27 cellular contexts compared by ENCODE assay signal in genomic region chr10:575312-576129, GRCh38.
DNase-seq lines count a peak whose midpoint lies in the region; FAIRE-seq and TF ChIP-seq lines count a peak whose summit lies in the region.
"Had no signal": no experiment of that assay in that cellular context is flagged by ENCODE, and none has a peak within 500 bp of the region (broad histone marks: within the 10 kb centered on the region; RNA-seq: fewer than 3 reads in every experiment).

No MANE protein-coding gene starts in this region.

- no peak overlapping the region for H3K27ac Mint-ChIP-seq in activated T-helper 2 cell treated with anti-CD3 and anti-CD28 coated beads, Interferon-gamma antibody, Interleukin-2, Interleukin-4, amounts not matched to agents 10 μg/mL and 5 μg/mL and 100 μg/mL, durations not matched to agents 14 hours and 24 hours and 36 hours
- H3K27ac Mint-ChIP-seq: activated CD8-positive, alpha-beta T cell treated with anti-CD3 and anti-CD28 coated beads for 36 hours; activated naive CD4-positive, alpha-beta T cell treated with anti-CD3 and anti-CD28 coated beads, Interleukin-2, amount 10 ng/mL, durations not matched to agents 7 days and 5 days; naive thymus-derived CD8-positive, alpha-beta T cell; T-helper 2 cell treated with Interferon-gamma antibody and Interleukin-4, amounts not matched to agents 5 μg/mL and 100 μg/mL, for 36 hours had no signal

- no peaks in the 10 kb centered on the region for H3K27me3 ChIP-seq in vagina
- H3K27me3 ChIP-seq: colonic mucosa, Peyer's patch, tibial nerve had no signal

- no peaks in the 10 kb centered on the region for H3K36me3 ChIP-seq in vagina
- H3K36me3 ChIP-seq in kidney (ENCODE audit: control insufficient read depth in 1 of 2, insufficient read depth in 2 of 2, low read length in 2 of 2) = no peaks in the 10 kb centered on the region
- H3K36me3 ChIP-seq: colonic mucosa, Peyer's patch, tibial nerve had no signal

- DNase-seq in activated CD4-positive, CD25-positive, alpha-beta regulatory T cell treated with anti-CD3 and anti-CD28 coated beads, Interleukin-2, amount 50 U/mL, for 72 hours = peak; percentile 7
- DNase-seq in activated CD4-positive, CD25-positive, alpha-beta regulatory T cell (lab: John Stamatoyannopoulos, UW) = no peak
- DNase-seq in coronary artery (ENCODE audit: low spot score) = no peak
- peak; percentile 86 for DNase-seq in mesenteric fat pad (ENCODE audit: low spot score)
- DNase-seq in vagina (ENCODE audit: extremely low spot score in 2 of 2) = no peak
- DNase-seq in kidney = no peak
- no peak for DNase-seq in GDM1 (lab: John Stamatoyannopoulos, UW)
- DNase-seq in activated T-helper 2 cell treated with anti-CD3 and anti-CD28 coated beads, Interferon-gamma antibody, Interleukin-2, Interleukin-4, amounts not matched to agents 10 μg/mL and 5 μg/mL and 100 μg/mL, durations not matched to agents 14 hours and 24 hours and 36 hours (ENCODE audit: low spot score) = no peak
- DNase-seq: activated CD8-positive, alpha-beta T cell treated with anti-CD3 and anti-CD28 coated beads for 36 hours; activated naive CD4-positive, alpha-beta T cell treated with anti-CD3 and anti-CD28 coated beads, Interleukin-2, amount 10 ng/mL, durations not matched to agents 7 days and 5 days; activated T-cell treated with anti-CD3 and anti-CD28 coated beads, Interleukin-2, amount 50 U/mL, for 1 hour; colonic mucosa; DMS79 treated with DMSO at 0.1 percent for 48 hours; hippocampal formation; Karpas-422; NCI-H1048; NCI-H2029 treated with DMSO at 0.1 percent for 48 hours; NCI-H446 treated with DMSO at 0.1 percent for 48 hours; Peyer's patch; stimulated activated naive CD4-positive, alpha-beta T cell had no signal

- H3K36me3 Mint-ChIP-seq in activated T-helper 2 cell treated with anti-CD3 and anti-CD28 coated beads, Interferon-gamma antibody, Interleukin-2, Interleukin-4, amounts not matched to agents 10 μg/mL and 5 μg/mL and 100 μg/mL, durations not matched to agents 14 hours and 24 hours and 36 hours (ENCODE audit: low read depth) = no peaks in the 10 kb centered on the region
- H3K36me3 Mint-ChIP-seq: activated naive CD4-positive, alpha-beta T cell treated with anti-CD3 and anti-CD28 coated beads, Interleukin-2, amount 10 ng/mL, durations not matched to agents 7 days and 5 days had no signal

- intact Hi-C loops in vagina (cut with DNase I) (loop anchor here (10.0 kb wide), 1 partner anchor 209 kb away; no protein-coding TSS in a partner anchor), kidney (cut with DNase I) (no loop called here)
- intact Hi-C loops in activated T-helper 2 cell treated with anti-CD3 and anti-CD28 coated beads, Interferon-gamma antibody, Interleukin-2, Interleukin-4, amounts not matched to agents 10 μg/mL and 5 μg/mL and 100 μg/mL, durations not matched to agents 14 hours and 24 hours and 36 hours (cut with micrococcal nuclease) = no loop called here

- H3K9me3 Mint-ChIP-seq in activated T-helper 2 cell treated with anti-CD3 and anti-CD28 coated beads, Interferon-gamma antibody, Interleukin-2, Interleukin-4, amounts not matched to agents 10 μg/mL and 5 μg/mL and 100 μg/mL, durations not matched to agents 14 hours and 24 hours and 36 hours = peaks cover under 1% of the 10 kb centered on the region
- H3K9me3 Mint-ChIP-seq: T-helper 2 cell treated with Interferon-gamma antibody and Interleukin-4, amounts not matched to agents 5 μg/mL and 100 μg/mL, for 36 hours had no signal

- H3K27ac ChIP-seq in coronary artery (peak overlapping the region in 1 of 2 donors; percentile 12), vagina (peak overlapping the region; percentile 5), kidney (ENCODE audit: low read depth in 2 of 2, low read length in 2 of 2) (no peak overlapping the region)
- H3K27ac ChIP-seq: 22Rv1, colonic mucosa, Peyer's patch, skin epidermis had no signal

- H3K4me3 Mint-ChIP-seq in activated T-helper 2 cell treated with anti-CD3 and anti-CD28 coated beads, Interferon-gamma antibody, Interleukin-2, Interleukin-4, amounts not matched to agents 10 μg/mL and 5 μg/mL and 100 μg/mL, durations not matched to agents 14 hours and 24 hours and 36 hours (ENCODE audit: low read depth) = no peak overlapping the region
- H3K4me3 Mint-ChIP-seq: activated CD8-positive, alpha-beta T cell treated with anti-CD3 and anti-CD28 coated beads for 36 hours; activated naive CD4-positive, alpha-beta T cell treated with anti-CD3 and anti-CD28 coated beads, Interleukin-2, amount 10 ng/mL, durations not matched to agents 7 days and 5 days; naive thymus-derived CD8-positive, alpha-beta T cell; T-helper 2 cell treated with Interferon-gamma antibody and Interleukin-4, amounts not matched to agents 5 μg/mL and 100 μg/mL, for 36 hours had no signal

- H3K27me3 Mint-ChIP-seq in activated T-helper 2 cell treated with anti-CD3 and anti-CD28 coated beads, Interferon-gamma antibody, Interleukin-2, Interleukin-4, amounts not matched to agents 10 μg/mL and 5 μg/mL and 100 μg/mL, durations not matched to agents 14 hours and 24 hours and 36 hours (ENCODE audit: low read depth) = peaks cover 2% of the 10 kb centered on the region

- no peaks in the 10 kb centered on the region for H3K4me1 Mint-ChIP-seq in activated T-helper 2 cell treated with anti-CD3 and anti-CD28 coated beads, Interferon-gamma antibody, Interleukin-2, Interleukin-4, amounts not matched to agents 10 μg/mL and 5 μg/mL and 100 μg/mL, durations not matched to agents 14 hours and 24 hours and 36 hours (ENCODE audit: low read depth)
- H3K4me1 Mint-ChIP-seq: activated naive CD4-positive, alpha-beta T cell treated with anti-CD3 and anti-CD28 coated beads, Interleukin-2, amount 10 ng/mL, durations not matched to agents 7 days and 5 days; naive thymus-derived CD8-positive, alpha-beta T cell had no signal

- no peak for TF ChIP-seq POLR2A in vagina (IDR thresholded peaks at IDR 0.05)

- TF ChIP-seq CTCF in coronary artery (IDR thresholded peaks at IDR 0.05) = no peak
- no peak for TF ChIP-seq CTCF in vagina (IDR thresholded peaks at IDR 0.05)
- TF ChIP-seq CTCF in kidney (IDR thresholded peaks at IDR 0.05; ENCODE audit: borderline replicate concordance, extremely low read depth, insufficient read depth) = no peak

- peak overlapping the region; percentile 33 for H3K4me3 ChIP-seq in coronary artery
- H3K4me3 ChIP-seq in vagina = peak overlapping the region in 1 of 2 donors; percentile 3
- no peak overlapping the region for H3K4me3 ChIP-seq in kidney (ENCODE audit: low read length in 2 of 2)
- H3K4me3 ChIP-seq: colonic mucosa, Peyer's patch, skin epidermis, tibial nerve had no signal

- no peaks in the 10 kb centered on the region for H3K9me3 ChIP-seq in vagina
- H3K9me3 ChIP-seq in kidney (ENCODE audit: control insufficient read depth in 1 of 2, low read length in 2 of 2) = no peaks in the 10 kb centered on the region
- H3K9me3 ChIP-seq: colonic mucosa, Peyer's patch, tibial nerve had no signal

- no peak for FAIRE-seq in kidney (lab: Jason Lieb, UNC)
- FAIRE-seq: endometrium, H54 had no signal

- H3K4me1 ChIP-seq in vagina (peaks cover 35% of the 10 kb centered on the region), kidney (ENCODE audit: control insufficient read depth in 1 of 2, insufficient read depth in 1 of 2, low read depth in 1 of 2, low read length in 2 of 2) (peaks cover 11 to 22% of the 10 kb centered on the region in 2 donors)
- H3K4me1 ChIP-seq: colonic mucosa had no signal

- H3K9ac ChIP-seq in kidney (ENCODE audit: low read length in 2 of 2) = no peak overlapping the region

Comparison
In these comparisons a context has a peak if more than half of its experiments do, and no peak if none do; other contexts are left out.
1. DNase-seq: peak in activated CD4-positive, CD25-positive, alpha-beta regulatory T cell treated with anti-CD3 and anti-CD28 coated beads, Interleukin-2, amount 50 U/mL, for 72 hours (single experiment) and mesenteric fat pad (single experiment); none in activated CD4-positive, CD25-positive, alpha-beta regulatory T cell (0 of 4), coronary artery (single experiment), vagina (0 of 2), kidney (single experiment), GDM1 (single experiment) and activated T-helper 2 cell treated with anti-CD3 and anti-CD28 coated beads, Interferon-gamma antibody, Interleukin-2, Interleukin-4, amounts not matched to agents 10 μg/mL and 5 μg/mL and 100 μg/mL, durations not matched to agents 14 hours and 24 hours and 36 hours (single experiment).